Comparison of ENCODE assay signal across 1 cellular context in the genomic region with DNA sequence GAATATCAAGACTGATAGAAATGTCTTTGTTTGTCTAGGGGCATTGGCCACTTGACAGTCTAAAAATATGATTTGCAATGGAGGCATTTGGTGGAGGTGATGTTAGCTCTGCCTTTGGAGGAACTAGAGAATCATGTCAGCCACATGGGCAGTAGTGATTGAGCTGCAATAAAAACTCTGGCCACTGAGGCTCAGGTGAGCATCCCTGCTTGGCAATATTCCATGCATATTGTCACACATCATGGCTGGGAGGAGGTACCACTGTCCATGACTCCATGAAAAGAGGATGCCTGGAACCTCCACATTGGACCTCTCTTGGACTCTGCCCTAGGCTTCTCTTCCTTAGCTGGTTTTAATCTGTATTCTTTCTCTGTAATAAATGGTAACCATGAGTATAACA.
TF ChIP-seq lines count a peak whose summit lies in the region.

No MANE protein-coding gene starts in this region.

TF ChIP-seq in GM12878, 131 proteins besides CTCF, POLR2A, EP300 and RAD21:
- no peak for TF ChIP-seq GABPA (IDR thresholded peaks at IDR 0.05; ENCODE audit: low read depth)
- TF ChIP-seq, protein P1, sequence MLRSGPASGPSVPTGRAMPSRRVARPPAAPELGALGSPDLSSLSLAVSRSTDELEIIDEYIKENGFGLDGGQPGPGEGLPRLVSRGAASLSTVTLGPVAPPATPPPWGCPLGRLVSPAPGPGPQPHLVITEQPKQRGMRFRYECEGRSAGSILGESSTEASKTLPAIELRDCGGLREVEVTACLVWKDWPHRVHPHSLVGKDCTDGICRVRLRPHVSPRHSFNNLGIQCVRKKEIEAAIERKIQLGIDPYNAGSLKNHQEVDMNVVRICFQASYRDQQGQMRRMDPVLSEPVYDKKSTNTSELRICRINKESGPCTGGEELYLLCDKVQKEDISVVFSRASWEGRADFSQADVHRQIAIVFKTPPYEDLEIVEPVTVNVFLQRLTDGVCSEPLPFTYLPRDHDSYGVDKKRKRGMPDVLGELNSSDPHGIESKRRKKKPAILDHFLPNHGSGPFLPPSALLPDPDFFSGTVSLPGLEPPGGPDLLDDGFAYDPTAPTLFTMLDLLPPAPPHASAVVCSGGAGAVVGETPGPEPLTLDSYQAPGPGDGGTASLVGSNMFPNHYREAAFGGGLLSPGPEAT (IDR thresholded peaks at IDR 0.05; ENCODE audit: low read depth) = 0 out of 2 replicates have a peak, but pooled peaks have one; percentile 16
